Comparison of ENCODE assay signal across 1 cellular context in genomic region chr5:139637438-139638089, GRCh38.
TF ChIP-seq lines count a peak whose summit lies in the region.

No MANE protein-coding gene starts in this region.

TF ChIP-seq in K562, 482 proteins besides CTCF, POLR2A, EP300 and RAD21 (continued from another document and continues in another):
- TF ChIP-seq SAP30 (IDR thresholded peaks at IDR 0.05; ENCODE audit: borderline replicate concordance, insufficient read depth, low read depth, low read length, poor library complexity, severe bottlenecking): no peak
- no peak; the same call in 1 of the 2 replicates for TF ChIP-seq NR3C1 (CRISPR knock-in tag; IDR thresholded peaks at IDR 0.05)
- no peak for TF ChIP-seq NELFE (IDR thresholded peaks at IDR 0.05; ENCODE audit: insufficient read depth, insufficient read length)
- TF ChIP-seq, protein P1, sequence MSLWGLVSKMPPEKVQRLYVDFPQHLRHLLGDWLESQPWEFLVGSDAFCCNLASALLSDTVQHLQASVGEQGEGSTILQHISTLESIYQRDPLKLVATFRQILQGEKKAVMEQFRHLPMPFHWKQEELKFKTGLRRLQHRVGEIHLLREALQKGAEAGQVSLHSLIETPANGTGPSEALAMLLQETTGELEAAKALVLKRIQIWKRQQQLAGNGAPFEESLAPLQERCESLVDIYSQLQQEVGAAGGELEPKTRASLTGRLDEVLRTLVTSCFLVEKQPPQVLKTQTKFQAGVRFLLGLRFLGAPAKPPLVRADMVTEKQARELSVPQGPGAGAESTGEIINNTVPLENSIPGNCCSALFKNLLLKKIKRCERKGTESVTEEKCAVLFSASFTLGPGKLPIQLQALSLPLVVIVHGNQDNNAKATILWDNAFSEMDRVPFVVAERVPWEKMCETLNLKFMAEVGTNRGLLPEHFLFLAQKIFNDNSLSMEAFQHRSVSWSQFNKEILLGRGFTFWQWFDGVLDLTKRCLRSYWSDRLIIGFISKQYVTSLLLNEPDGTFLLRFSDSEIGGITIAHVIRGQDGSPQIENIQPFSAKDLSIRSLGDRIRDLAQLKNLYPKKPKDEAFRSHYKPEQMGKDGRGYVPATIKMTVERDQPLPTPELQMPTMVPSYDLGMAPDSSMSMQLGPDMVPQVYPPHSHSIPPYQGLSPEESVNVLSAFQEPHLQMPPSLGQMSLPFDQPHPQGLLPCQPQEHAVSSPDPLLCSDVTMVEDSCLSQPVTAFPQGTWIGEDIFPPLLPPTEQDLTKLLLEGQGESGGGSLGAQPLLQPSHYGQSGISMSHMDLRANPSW (CRISPR knock-in tag; IDR thresholded peaks at IDR 0.05): no peak
- peak; percentile 62; the same call in 1 of the 2 replicates for TF ChIP-seq ZNF274 (IDR thresholded peaks at IDR 0.05; ENCODE audit: borderline replicate concordance, low read depth, low read length)
- TF ChIP-seq TAL1 (IDR thresholded peaks at IDR 0.05): peak; percentile 78
- TF ChIP-seq, protein P2, sequence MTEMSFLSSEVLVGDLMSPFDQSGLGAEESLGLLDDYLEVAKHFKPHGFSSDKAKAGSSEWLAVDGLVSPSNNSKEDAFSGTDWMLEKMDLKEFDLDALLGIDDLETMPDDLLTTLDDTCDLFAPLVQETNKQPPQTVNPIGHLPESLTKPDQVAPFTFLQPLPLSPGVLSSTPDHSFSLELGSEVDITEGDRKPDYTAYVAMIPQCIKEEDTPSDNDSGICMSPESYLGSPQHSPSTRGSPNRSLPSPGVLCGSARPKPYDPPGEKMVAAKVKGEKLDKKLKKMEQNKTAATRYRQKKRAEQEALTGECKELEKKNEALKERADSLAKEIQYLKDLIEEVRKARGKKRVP (CRISPR knock-in tag; IDR thresholded peaks at IDR 0.05): no peak
- TF ChIP-seq ZNF766 (CRISPR knock-in tag; conservative IDR thresholded peaks at IDR 0.05): no peak
- no peak for TF ChIP-seq ZNF583 (CRISPR knock-in tag; IDR thresholded peaks at IDR 0.05)
- TF ChIP-seq, protein P3, sequence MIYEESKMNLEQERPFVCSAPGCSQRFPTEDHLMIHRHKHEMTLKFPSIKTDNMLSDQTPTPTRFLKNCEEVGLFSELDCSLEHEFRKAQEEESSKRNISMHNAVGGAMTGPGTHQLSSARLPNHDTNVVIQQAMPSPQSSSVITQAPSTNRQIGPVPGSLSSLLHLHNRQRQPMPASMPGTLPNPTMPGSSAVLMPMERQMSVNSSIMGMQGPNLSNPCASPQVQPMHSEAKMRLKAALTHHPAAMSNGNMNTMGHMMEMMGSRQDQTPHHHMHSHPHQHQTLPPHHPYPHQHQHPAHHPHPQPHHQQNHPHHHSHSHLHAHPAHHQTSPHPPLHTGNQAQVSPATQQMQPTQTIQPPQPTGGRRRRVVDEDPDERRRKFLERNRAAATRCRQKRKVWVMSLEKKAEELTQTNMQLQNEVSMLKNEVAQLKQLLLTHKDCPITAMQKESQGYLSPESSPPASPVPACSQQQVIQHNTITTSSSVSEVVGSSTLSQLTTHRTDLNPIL (CRISPR knock-in tag; IDR thresholded peaks at IDR 0.05): no peak
- TF ChIP-seq CBFB (CRISPR knock-in tag; IDR thresholded peaks at IDR 0.05): no peak
- no peak for TF ChIP-seq ZNF431 (CRISPR knock-in tag; IDR thresholded peaks at IDR 0.05)
- peak; percentile 89 for TF ChIP-seq RBFOX2 (IDR thresholded peaks at IDR 0.05; ENCODE audit: low read depth, low read length)
- TF ChIP-seq MTA2 (IDR thresholded peaks at IDR 0.05; ENCODE audit: low read depth): peak; percentile 64; the same call in 1 of the 2 replicates
- TF ChIP-seq SIN3B (IDR thresholded peaks at IDR 0.05; ENCODE audit: low read depth): peak; percentile 73
- TF ChIP-seq HMG20A (CRISPR knock-in tag; conservative IDR thresholded peaks at IDR 0.05): no peak
- no peak for TF ChIP-seq MED1 (CRISPR knock-in tag; IDR thresholded peaks at IDR 0.05; ENCODE audit: borderline replicate concordance)
- TF ChIP-seq, protein P4, sequence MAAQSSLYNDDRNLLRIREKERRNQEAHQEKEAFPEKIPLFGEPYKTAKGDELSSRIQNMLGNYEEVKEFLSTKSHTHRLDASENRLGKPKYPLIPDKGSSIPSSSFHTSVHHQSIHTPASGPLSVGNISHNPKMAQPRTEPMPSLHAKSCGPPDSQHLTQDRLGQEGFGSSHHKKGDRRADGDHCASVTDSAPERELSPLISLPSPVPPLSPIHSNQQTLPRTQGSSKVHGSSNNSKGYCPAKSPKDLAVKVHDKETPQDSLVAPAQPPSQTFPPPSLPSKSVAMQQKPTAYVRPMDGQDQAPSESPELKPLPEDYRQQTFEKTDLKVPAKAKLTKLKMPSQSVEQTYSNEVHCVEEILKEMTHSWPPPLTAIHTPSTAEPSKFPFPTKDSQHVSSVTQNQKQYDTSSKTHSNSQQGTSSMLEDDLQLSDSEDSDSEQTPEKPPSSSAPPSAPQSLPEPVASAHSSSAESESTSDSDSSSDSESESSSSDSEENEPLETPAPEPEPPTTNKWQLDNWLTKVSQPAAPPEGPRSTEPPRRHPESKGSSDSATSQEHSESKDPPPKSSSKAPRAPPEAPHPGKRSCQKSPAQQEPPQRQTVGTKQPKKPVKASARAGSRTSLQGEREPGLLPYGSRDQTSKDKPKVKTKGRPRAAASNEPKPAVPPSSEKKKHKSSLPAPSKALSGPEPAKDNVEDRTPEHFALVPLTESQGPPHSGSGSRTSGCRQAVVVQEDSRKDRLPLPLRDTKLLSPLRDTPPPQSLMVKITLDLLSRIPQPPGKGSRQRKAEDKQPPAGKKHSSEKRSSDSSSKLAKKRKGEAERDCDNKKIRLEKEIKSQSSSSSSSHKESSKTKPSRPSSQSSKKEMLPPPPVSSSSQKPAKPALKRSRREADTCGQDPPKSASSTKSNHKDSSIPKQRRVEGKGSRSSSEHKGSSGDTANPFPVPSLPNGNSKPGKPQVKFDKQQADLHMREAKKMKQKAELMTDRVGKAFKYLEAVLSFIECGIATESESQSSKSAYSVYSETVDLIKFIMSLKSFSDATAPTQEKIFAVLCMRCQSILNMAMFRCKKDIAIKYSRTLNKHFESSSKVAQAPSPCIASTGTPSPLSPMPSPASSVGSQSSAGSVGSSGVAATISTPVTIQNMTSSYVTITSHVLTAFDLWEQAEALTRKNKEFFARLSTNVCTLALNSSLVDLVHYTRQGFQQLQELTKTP (IDR thresholded peaks at IDR 0.05; ENCODE audit: low read depth in 1 of 2, partially characterized antibody in 2 of 2): peak in 1 of 2 experiments; percentile 42
- no peak; the same call in 1 of the 2 replicates for TF ChIP-seq BRD4 (IDR thresholded peaks at IDR 0.05)
- TF ChIP-seq, protein P5, sequence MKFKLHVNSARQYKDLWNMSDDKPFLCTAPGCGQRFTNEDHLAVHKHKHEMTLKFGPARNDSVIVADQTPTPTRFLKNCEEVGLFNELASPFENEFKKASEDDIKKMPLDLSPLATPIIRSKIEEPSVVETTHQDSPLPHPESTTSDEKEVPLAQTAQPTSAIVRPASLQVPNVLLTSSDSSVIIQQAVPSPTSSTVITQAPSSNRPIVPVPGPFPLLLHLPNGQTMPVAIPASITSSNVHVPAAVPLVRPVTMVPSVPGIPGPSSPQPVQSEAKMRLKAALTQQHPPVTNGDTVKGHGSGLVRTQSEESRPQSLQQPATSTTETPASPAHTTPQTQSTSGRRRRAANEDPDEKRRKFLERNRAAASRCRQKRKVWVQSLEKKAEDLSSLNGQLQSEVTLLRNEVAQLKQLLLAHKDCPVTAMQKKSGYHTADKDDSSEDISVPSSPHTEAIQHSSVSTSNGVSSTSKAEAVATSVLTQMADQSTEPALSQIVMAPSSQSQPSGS (CRISPR knock-in tag; IDR thresholded peaks at IDR 0.05): no peak
- no peak for TF ChIP-seq ZNF140 (CRISPR knock-in tag; IDR thresholded peaks at IDR 0.05)
- TF ChIP-seq ZNF511 (CRISPR knock-in tag; IDR thresholded peaks at IDR 0.05): peak; percentile 64
- peak; percentile 58; the same call in 1 of the 2 replicates for TF ChIP-seq PML (IDR thresholded peaks at IDR 0.05; ENCODE audit: low read length)
- no peak for TF ChIP-seq MCM7 (IDR thresholded peaks at IDR 0.05)
- TF ChIP-seq THRB (CRISPR knock-in tag; conservative IDR thresholded peaks at IDR 0.05): no peak
- TF ChIP-seq NONO (IDR thresholded peaks at IDR 0.05; ENCODE audit: low read depth in 2 of 2, low read length in 1 of 2): peak in 1 of 2 experiments; percentile 88; a peak in 1 of 4 replicates
- no peak for TF ChIP-seq CREB3 (tag; conservative IDR thresholded peaks at IDR 0.05; ENCODE audit: low read depth)
- TF ChIP-seq, protein P6, sequence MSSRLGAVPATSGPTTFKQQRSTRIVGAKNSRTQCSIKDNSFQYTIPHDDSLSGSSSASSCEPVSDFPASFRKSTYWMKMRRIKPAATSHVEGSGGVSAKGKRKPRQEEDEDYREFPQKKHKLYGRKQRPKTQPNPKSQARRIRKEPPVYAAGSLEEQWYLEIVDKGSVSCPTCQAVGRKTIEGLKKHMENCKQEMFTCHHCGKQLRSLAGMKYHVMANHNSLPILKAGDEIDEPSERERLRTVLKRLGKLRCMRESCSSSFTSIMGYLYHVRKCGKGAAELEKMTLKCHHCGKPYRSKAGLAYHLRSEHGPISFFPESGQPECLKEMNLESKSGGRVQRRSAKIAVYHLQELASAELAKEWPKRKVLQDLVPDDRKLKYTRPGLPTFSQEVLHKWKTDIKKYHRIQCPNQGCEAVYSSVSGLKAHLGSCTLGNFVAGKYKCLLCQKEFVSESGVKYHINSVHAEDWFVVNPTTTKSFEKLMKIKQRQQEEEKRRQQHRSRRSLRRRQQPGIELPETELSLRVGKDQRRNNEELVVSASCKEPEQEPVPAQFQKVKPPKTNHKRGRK (tag; IDR thresholded peaks at IDR 0.05): no peak
- peak; percentile 94 for TF ChIP-seq PCBP1 (IDR thresholded peaks at IDR 0.05; ENCODE audit: low read depth, low read length, poor library complexity, severe bottlenecking)
- TF ChIP-seq ZNF197 (CRISPR knock-in tag; IDR thresholded peaks at IDR 0.05; ENCODE audit: low read depth): no peak
- TF ChIP-seq SMC3 (conservative IDR thresholded peaks at IDR 0.05; ENCODE audit: insufficient read depth, low read depth, low read length): peak; percentile 8; the same call in 1 of the 2 replicates
- TF ChIP-seq MYNN (IDR thresholded peaks at IDR 0.05): peak; percentile 82
- TF ChIP-seq MYNN (CRISPR knock-in tag; IDR thresholded peaks at IDR 0.05): no peak
- TF ChIP-seq CLOCK (CRISPR knock-in tag; IDR thresholded peaks at IDR 0.05; ENCODE audit: borderline replicate concordance): no peak
- TF ChIP-seq DDX20 (tag; IDR thresholded peaks at IDR 0.05; ENCODE audit: low read depth): no peak
